In genomic region chr1:27234054-27234882, GRCh38 we compare ENCODE assay signal across 8 cellular contexts. TPM values are rescaled to one million over a fixed set of nuclear protein-coding genes. Genes with fewer than 3 reads are reported as not detected.
DNase-seq lines count a peak whose midpoint lies in the region; ATAC-seq, FAIRE-seq and TF ChIP-seq lines count a peak whose summit lies in the region.

A gene with protein sequence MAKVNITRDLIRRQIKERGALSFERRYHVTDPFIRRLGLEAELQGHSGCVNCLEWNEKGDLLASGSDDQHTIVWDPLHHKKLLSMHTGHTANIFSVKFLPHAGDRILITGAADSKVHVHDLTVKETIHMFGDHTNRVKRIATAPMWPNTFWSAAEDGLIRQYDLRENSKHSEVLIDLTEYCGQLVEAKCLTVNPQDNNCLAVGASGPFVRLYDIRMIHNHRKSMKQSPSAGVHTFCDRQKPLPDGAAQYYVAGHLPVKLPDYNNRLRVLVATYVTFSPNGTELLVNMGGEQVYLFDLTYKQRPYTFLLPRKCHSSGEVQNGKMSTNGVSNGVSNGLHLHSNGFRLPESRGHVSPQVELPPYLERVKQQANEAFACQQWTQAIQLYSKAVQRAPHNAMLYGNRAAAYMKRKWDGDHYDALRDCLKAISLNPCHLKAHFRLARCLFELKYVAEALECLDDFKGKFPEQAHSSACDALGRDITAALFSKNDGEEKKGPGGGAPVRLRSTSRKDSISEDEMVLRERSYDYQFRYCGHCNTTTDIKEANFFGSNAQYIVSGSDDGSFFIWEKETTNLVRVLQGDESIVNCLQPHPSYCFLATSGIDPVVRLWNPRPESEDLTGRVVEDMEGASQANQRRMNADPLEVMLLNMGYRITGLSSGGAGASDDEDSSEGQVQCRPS (plus strand): TSS chr1:27234632. CDS start chr1:27261055, 26,423 bp downstream.

- peak within 1 kb of the TSS; percentile 98 for H3K4me2 ChIP-seq in astrocyte (ENCODE audit: low read length)

- no peaks in the 10 kb centered on the region for H3K9me3 ChIP-seq in astrocyte (ENCODE audit: insufficient read depth, low read depth, low read length)
- H3K9me3 ChIP-seq in right cardiac atrium (ENCODE audit: control insufficient read depth, low read length): no peaks in the 10 kb centered on the region
- H3K9me3 ChIP-seq in vagina: no peaks in the 10 kb centered on the region

- TF ChIP-seq POLR2A in GM18505 (IDR thresholded peaks at IDR 0.05; ENCODE audit: borderline replicate concordance, extremely low read depth, insufficient read depth, insufficient read length) (peak; percentile 55), vagina (IDR thresholded peaks at IDR 0.05) (peak in 1 of 2 donors; percentile 49)

- H3K27ac ChIP-seq in astrocyte (ENCODE audit: low read depth, low read length): no peak within 1 kb of the TSS
- H3K27ac ChIP-seq in right cardiac atrium (ENCODE audit: low read length): peak within 1 kb of the TSS; percentile 31
- H3K27ac ChIP-seq in vagina: peak within 1 kb of the TSS; percentile 84

- peaks cover 6% of the 10 kb centered on the region for H3K4me1 Mint-ChIP-seq in astrocyte (ENCODE audit: low read depth, unreplicated experiment)

- H3K4me3 ChIP-seq in astrocyte (ENCODE audit: insufficient read depth, low read depth, low read length): peak within 1 kb of the TSS; percentile 77
- H3K4me3 ChIP-seq in right cardiac atrium (ENCODE audit: low read length): peak within 1 kb of the TSS; percentile 99
- peak within 1 kb of the TSS; percentile 72 to 81 for H3K4me3 ChIP-seq in vagina

- no peak for FAIRE-seq in astrocyte (lab: Jason Lieb, UNC)

- H3K36me3 ChIP-seq in astrocyte (ENCODE audit: insufficient read depth, low read length) (no peaks in the 10 kb centered on the region), vagina (no peaks in the 10 kb centered on the region)

- H3K9ac ChIP-seq in astrocyte (ENCODE audit: low read length): peak within 1 kb of the TSS; percentile 82

- H3K9me3 Mint-ChIP-seq in astrocyte (ENCODE audit: unreplicated experiment): no peaks in the 10 kb centered on the region

- peaks cover 23% of the 10 kb centered on the region for H3K79me2 ChIP-seq in astrocyte (ENCODE audit: insufficient read depth, low read length)

- H4K20me1 ChIP-seq in astrocyte (ENCODE audit: insufficient read depth, low read length): peaks cover 17% of the 10 kb centered on the region

- peak within 1 kb of the TSS; percentile 91 for H2AFZ ChIP-seq in astrocyte (ENCODE audit: low read depth, low read length)

- ATAC-seq in GM18505 (IDR thresholded peaks at IDR 0.05; ENCODE audit: unreplicated experiment) (peak; percentile 93), HG02973 (IDR thresholded peaks at IDR 0.05; ENCODE audit: unreplicated experiment) (peak; percentile 84), right cardiac atrium (peak; percentile 99)

- no peak for TF ChIP-seq CTCF in astrocyte (IDR thresholded peaks at IDR 0.05; ENCODE audit: insufficient read depth, low read depth, low read length)
- peak in 1 of 3 experiments; percentile 2 for TF ChIP-seq CTCF in vagina (IDR thresholded peaks at IDR 0.05)

- intact Hi-C loops in right cardiac atrium (cut with DNase I): no loop called here
- intact Hi-C loops in vagina (cut with DNase I): no loop called here

- peaks cover 4% of the 10 kb centered on the region for H3K27me3 Mint-ChIP-seq in astrocyte (ENCODE audit: low read depth, unreplicated experiment)

- H3K27me3 ChIP-seq in astrocyte (ENCODE audit: insufficient read depth, low read length) (no peaks in the 10 kb centered on the region), right cardiac atrium (ENCODE audit: control insufficient read depth, insufficient read depth) (no peaks in the 10 kb centered on the region), vagina (no peaks in the 10 kb centered on the region)

- H3K27ac Mint-ChIP-seq in astrocyte (ENCODE audit: unreplicated experiment): peak within 1 kb of the TSS; percentile 69

- peak within 1 kb of the TSS; percentile 95 for H3K4me3 Mint-ChIP-seq in astrocyte (ENCODE audit: unreplicated experiment)

- peak; percentile 91 for DNase-seq in NCI-H2029 (lab: John Stamatoyannopoulos, UW)
- DNase-seq in T-helper 22 cell (ENCODE audit: low read depth): peak; percentile 98
- peak; percentile 90 for DNase-seq in astrocyte (ENCODE audit: low read depth)
- DNase-seq in right cardiac atrium: peak; percentile 99 to 100 (median 99)
- DNase-seq in putamen (ENCODE audit: low spot score): peak; percentile 99
- peak; percentile 96 to 98 for DNase-seq in vagina (ENCODE audit: extremely low spot score in 2 of 2)

- no peaks in the 10 kb centered on the region for H3K36me3 Mint-ChIP-seq in astrocyte (ENCODE audit: low read depth, unreplicated experiment)

- WGBS in right cardiac atrium: under 1% methylated on average over 68 of the region's 71 CpGs

- H3K4me1 ChIP-seq in astrocyte (ENCODE audit: insufficient read depth, low read length) (peaks cover 13% of the 10 kb centered on the region), right cardiac atrium (ENCODE audit: control insufficient read depth, insufficient read depth, low read length) (peaks cover 3% of the 10 kb centered on the region), vagina (peaks cover 26% of the 10 kb centered on the region)

RNA-seq across cellular contexts. Expression of the gene that starts here (rescaled TPM):
- total RNA-seq in astrocyte (18.2 and 19.7 TPM in 2 replicates), right cardiac atrium (10 to 100 TPM; 61.8 to 75.2 (median 72.4) TPM), vagina (28.2 TPM)
- 53.0 TPM for polyA plus RNA-seq in right cardiac atrium
